In the genomic region with DNA sequence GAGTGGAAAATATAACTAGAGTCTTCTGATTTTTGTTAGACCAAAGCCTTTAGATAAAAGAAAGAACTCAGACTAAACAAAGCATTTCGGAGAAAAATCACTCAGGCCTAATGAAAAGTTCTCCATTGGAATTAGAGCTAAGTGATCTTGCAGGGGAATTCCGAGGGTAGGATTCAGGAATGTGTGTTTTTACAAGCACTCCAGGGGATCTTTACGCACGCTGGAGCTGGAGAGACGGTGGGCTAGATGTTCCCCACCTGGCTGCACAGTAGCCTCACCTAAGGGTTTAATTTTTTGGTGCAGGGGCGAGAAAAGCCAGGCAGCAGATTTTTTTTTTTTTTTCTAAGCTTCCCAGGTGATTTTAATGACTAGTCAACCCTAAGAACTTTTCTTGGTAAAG, we compare ENCODE assay signal across 26 cellular contexts.
"Had no signal": no experiment of that assay in that cellular context is flagged by ENCODE, and none has a peak within 500 bp of the region (broad histone marks: within the 10 kb centered on the region; RNA-seq: fewer than 3 reads in every experiment).

No MANE protein-coding gene starts in this region.

- H3K27ac Mint-ChIP-seq: activated CD4-positive, alpha-beta memory T cell treated with anti-CD3 and anti-CD28 coated beads for 36 hours; activated naive CD8-positive, alpha-beta T cell treated with anti-CD3 and anti-CD28 coated beads, Interleukin-2, amount 50 U/mL, for 24 hours; activated T-cell treated with anti-CD3 and anti-CD28 coated beads, Interleukin-2, amount 50 U/mL, for 72 hours; dendritic cell treated with granulocyte-macrophage colony-stimulating factor and Interleukin-4, amounts not matched to agents 40 ng/mL and 50 ng/mL, for 4 days; natural killer cell; stimulated activated effector memory CD8-positive, alpha-beta T cell treated with anti-CD3 and anti-CD28 coated beads, Interleukin-12 subunit alpha, Interleukin-12 subunit beta, amount 100 ng/mL, for 72 hours; stimulated activated naive CD8-positive, alpha-beta T cell treated with anti-CD3 and anti-CD28 coated beads, Interleukin-15, amount 100 ng/mL, for 72 hours; T-helper 17 cell had no signal

- H3K4me3 ChIP-seq: body of pancreas, lung, skin epidermis, tibial nerve had no signal

- ATAC-seq: activated naive CD8-positive, alpha-beta T cell treated with anti-CD3 and anti-CD28 coated beads, Interleukin-2, amount 50 U/mL, for 24 hours; activated T-cell treated with anti-CD3 and anti-CD28 coated beads, Interleukin-2, amount 50 U/mL, for 72 hours; body of pancreas; left colon; natural killer cell; right cardiac atrium; stimulated activated effector memory CD8-positive, alpha-beta T cell treated with anti-CD3 and anti-CD28 coated beads, Interleukin-12 subunit alpha, Interleukin-12 subunit beta, amount 100 ng/mL, for 72 hours; stimulated activated naive CD8-positive, alpha-beta T cell treated with anti-CD3 and anti-CD28 coated beads, Interleukin-15, amount 100 ng/mL, for 72 hours; T-helper 17 cell had no signal

- DNase-seq: activated CD4-positive, alpha-beta memory T cell treated with anti-CD3 and anti-CD28 coated beads for 36 hours; activated CD4-positive, alpha-beta T cell treated with anti-CD3 and anti-CD28 coated beads for 48 hours; activated effector memory CD4-positive, alpha-beta T cell treated with Interleukin-2 at 50 U/mL for 16 hours; activated naive CD4-positive, alpha-beta T cell treated with anti-CD3 and anti-CD28 coated beads, Interleukin-2, amount 50 U/mL, for 16 hours; activated naive CD8-positive, alpha-beta T cell treated with anti-CD3 and anti-CD28 coated beads, Interleukin-2, amount 50 U/mL, for 24 hours; activated T-cell treated with anti-CD3 and anti-CD28 coated beads, Interleukin-2, amount 50 U/mL, for 72 hours; body of pancreas; effector CD4-positive, alpha-beta T cell; erythroblast; foreskin fibroblast; islet precursor cell; left colon; midbrain; natural killer cell; right cardiac atrium; stimulated activated CD4-positive, alpha-beta T cell treated with anti-CD3 and anti-CD28 coated beads, Interleukin-2, amount 100 ng/mL, for 24 hours; stimulated activated naive CD8-positive, alpha-beta T cell treated with anti-CD3 and anti-CD28 coated beads, Interleukin-15, amount 100 ng/mL, for 72 hours; SW 1271; T-helper 17 cell had no signal

- H3K4me3 Mint-ChIP-seq: activated CD4-positive, alpha-beta memory T cell treated with anti-CD3 and anti-CD28 coated beads for 36 hours; activated naive CD8-positive, alpha-beta T cell treated with anti-CD3 and anti-CD28 coated beads, Interleukin-2, amount 50 U/mL, for 24 hours; activated T-cell treated with anti-CD3 and anti-CD28 coated beads, Interleukin-2, amount 50 U/mL, for 72 hours; dendritic cell treated with granulocyte-macrophage colony-stimulating factor and Interleukin-4, amounts not matched to agents 40 ng/mL and 50 ng/mL, for 4 days; natural killer cell; stimulated activated effector memory CD8-positive, alpha-beta T cell treated with anti-CD3 and anti-CD28 coated beads, Interleukin-12 subunit alpha, Interleukin-12 subunit beta, amount 100 ng/mL, for 72 hours; stimulated activated naive CD8-positive, alpha-beta T cell treated with anti-CD3 and anti-CD28 coated beads, Interleukin-15, amount 100 ng/mL, for 72 hours; T-helper 17 cell had no signal

- H3K36me3 Mint-ChIP-seq: activated CD4-positive, alpha-beta memory T cell treated with anti-CD3 and anti-CD28 coated beads for 36 hours; natural killer cell; stimulated activated effector memory CD8-positive, alpha-beta T cell treated with anti-CD3 and anti-CD28 coated beads, Interleukin-12 subunit alpha, Interleukin-12 subunit beta, amount 100 ng/mL, for 72 hours had no signal

- H3K36me3 ChIP-seq: neutrophil, tibial nerve had no signal

- H3K9ac ChIP-seq: parathyroid adenoma had no signal

- H3K4me1 ChIP-seq: parathyroid adenoma had no signal

- H3K9me3 Mint-ChIP-seq: activated CD4-positive, alpha-beta memory T cell treated with anti-CD3 and anti-CD28 coated beads for 36 hours; activated naive CD8-positive, alpha-beta T cell treated with anti-CD3 and anti-CD28 coated beads, Interleukin-2, amount 50 U/mL, for 24 hours; dendritic cell treated with granulocyte-macrophage colony-stimulating factor and Interleukin-4, amounts not matched to agents 40 ng/mL and 50 ng/mL, for 4 days; natural killer cell; stimulated activated effector memory CD8-positive, alpha-beta T cell treated with anti-CD3 and anti-CD28 coated beads, Interleukin-12 subunit alpha, Interleukin-12 subunit beta, amount 100 ng/mL, for 72 hours; stimulated activated naive CD8-positive, alpha-beta T cell treated with anti-CD3 and anti-CD28 coated beads, Interleukin-15, amount 100 ng/mL, for 72 hours had no signal

- H3K27me3 ChIP-seq: body of pancreas, neutrophil, tibial nerve had no signal

- H3K9me3 ChIP-seq: body of pancreas, neutrophil, tibial nerve had no signal

- H3K79me2 ChIP-seq: parathyroid adenoma had no signal

- H3K27ac ChIP-seq: body of pancreas, neutrophil, parathyroid adenoma, skin epidermis, tibial nerve had no signal
